8 cellular contexts compared by ENCODE assay signal in the genomic region with DNA sequence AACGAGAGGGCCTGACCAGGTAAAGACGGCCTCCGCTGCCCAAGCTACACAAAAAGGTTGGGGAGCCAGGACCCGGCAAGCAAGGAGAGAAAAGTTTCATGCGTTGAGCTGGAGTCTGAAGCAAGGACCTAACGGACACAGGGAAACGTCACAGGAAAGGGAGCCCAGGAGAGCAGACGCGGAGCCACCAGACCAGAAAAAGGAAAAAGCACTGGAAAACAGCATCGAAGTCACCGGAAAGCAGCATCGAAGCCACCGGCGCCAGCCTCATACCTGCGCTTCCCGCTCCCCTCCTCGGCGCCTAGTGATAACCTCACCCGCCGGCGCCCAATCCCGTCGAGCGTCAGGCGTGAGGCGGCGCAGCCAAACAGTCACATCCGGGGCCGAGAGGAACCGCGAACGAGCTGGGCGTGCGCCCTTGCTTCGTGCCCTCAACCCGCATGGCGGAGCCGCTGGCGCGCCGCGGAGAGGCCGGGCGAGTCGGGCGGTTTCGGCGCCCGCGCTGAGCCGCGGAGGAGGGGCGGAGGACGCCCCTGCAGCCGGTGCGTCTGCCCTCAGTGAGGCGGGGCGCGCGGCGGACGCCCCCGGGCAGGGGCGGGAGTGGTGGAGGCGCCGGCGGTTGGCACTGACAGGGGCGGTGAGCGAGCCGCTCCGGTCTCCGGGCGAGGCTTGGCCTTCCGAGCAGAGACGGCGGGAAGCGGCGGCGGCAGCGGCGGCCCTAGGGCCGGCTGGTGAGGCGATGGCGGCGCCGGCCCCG. TPM values are rescaled to one million over a fixed set of nuclear protein-coding genes. Genes with fewer than 3 reads are reported as not detected.
A peak's percentile ranks its signal among the peaks of the same experiment; 100 is the strongest.
DNase-seq lines count a peak whose midpoint lies in the region; ATAC-seq, FAIRE-seq and TF ChIP-seq lines count a peak whose summit lies in the region.

A gene with protein sequence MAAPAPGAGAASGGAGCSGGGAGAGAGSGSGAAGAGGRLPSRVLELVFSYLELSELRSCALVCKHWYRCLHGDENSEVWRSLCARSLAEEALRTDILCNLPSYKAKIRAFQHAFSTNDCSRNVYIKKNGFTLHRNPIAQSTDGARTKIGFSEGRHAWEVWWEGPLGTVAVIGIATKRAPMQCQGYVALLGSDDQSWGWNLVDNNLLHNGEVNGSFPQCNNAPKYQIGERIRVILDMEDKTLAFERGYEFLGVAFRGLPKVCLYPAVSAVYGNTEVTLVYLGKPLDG (plus strand): TSS at position 415 of the 757 bp plus-strand sequence. CDS start 325 bp downstream, at position 740.
A gene (minus strand): TSS at position 309 of the 757 bp plus-strand sequence. CDS start 7,079 bp downstream, outside the sequence.

- H3K36me3 ChIP-seq in right atrium auricular region: no peaks in the 10 kb centered on the region
- H3K36me3 ChIP-seq in psoas muscle (ENCODE audit: insufficient read depth in 1 of 2, low read depth in 1 of 2): peaks cover 0 to 20% of the 10 kb centered on the region in 2 donors
- no peaks in the 10 kb centered on the region for H3K36me3 ChIP-seq in uterus

- DNase-seq in GM18507 (ENCODE audit: extremely low spot score, insufficient read length, low read depth) (peak; percentile 97), NCI-H1930 (lab: John Stamatoyannopoulos, UW) (peak; percentile 92 to 93), anterior cingulate cortex (lab: John Stamatoyannopoulos, UW) (peak; percentile 72 to 96 (median 91)), right atrium auricular region (ENCODE audit: low spot score) (peak; percentile 91), psoas muscle (peak; percentile 96 to 98), uterus (peak; percentile 92 to 93)

- H3K4me1 ChIP-seq in right atrium auricular region (peaks cover 0 to 23% of the 10 kb centered on the region in 2 donors), psoas muscle (peaks cover 24% of the 10 kb centered on the region), uterus (peaks cover 0 to 5% of the 10 kb centered on the region in 2 donors)

- peak; percentile 91 for FAIRE-seq in GM18507 (lab: Jason Lieb, UNC)

- intact Hi-C loops in T-helper 2 cell treated with Interferon-gamma antibody and Interleukin-4, amounts not matched to agents 100 ng/mL and 5 ng/mL, for 36 hours (cut with micrococcal nuclease): loop anchor here (1.0 to 5.0 kb wide), 8 partner anchors 40 to 486 kb away; a partner anchor contains a TSS
- intact Hi-C loops in psoas muscle (cut with DNase I) (loop anchor here in 1 of 2 donors (5.0 kb wide), 1 partner anchor 61 kb away; no protein-coding TSS in a partner anchor), uterus (cut with DNase I; ENCODE audit: low total_unique reads) (no loop called here)

- TF ChIP-seq CTCF in right atrium auricular region (IDR thresholded peaks at IDR 0.05) (peak in 1 of 2 donors; percentile 22), psoas muscle (IDR thresholded peaks at IDR 0.05) (no peak), uterus (IDR thresholded peaks at IDR 0.05) (peak in 2 of 4 experiments; percentile 22 to 34)

- peak; percentile 50 to 76 for TF ChIP-seq POLR2A in uterus (IDR thresholded peaks at IDR 0.05)

- peak; percentile 90 for ATAC-seq in HG02973 (IDR thresholded peaks at IDR 0.05; ENCODE audit: unreplicated experiment)
- ATAC-seq in psoas muscle: peak; percentile 99

- H3K9me3 ChIP-seq in right atrium auricular region (no peaks in the 10 kb centered on the region), psoas muscle (no peaks in the 10 kb centered on the region), uterus (no peaks in the 10 kb centered on the region)

- H3K4me3 ChIP-seq in right atrium auricular region: peak within 1 kb of the TSS; percentile 94 to 95
- H3K4me3 ChIP-seq in psoas muscle: peak within 1 kb of the TSS; percentile 89
- peak within 1 kb of the TSS; percentile 83 to 90 for H3K4me3 ChIP-seq in uterus

- H3K27ac ChIP-seq in right atrium auricular region: peak within 1 kb of the TSS; percentile 77 to 81
- H3K27ac ChIP-seq in psoas muscle: peak within 1 kb of the TSS; percentile 92
- H3K27ac ChIP-seq in uterus: peak within 1 kb of the TSS; percentile 71 to 85

- H3K27me3 ChIP-seq in right atrium auricular region (no peaks in the 10 kb centered on the region), psoas muscle (ENCODE audit: insufficient read depth in 3 of 3, low read length in 2 of 3) (no peaks in the 10 kb centered on the region), uterus (no peaks in the 10 kb centered on the region)

- WGBS in psoas muscle, 3 donors: 0% methylated on average over 44 to 87 of the region's 87 CpGs

RNA-seq across cellular contexts. Expression of the first gene that starts in this region (rescaled TPM):
- 17.9 and 19.4 TPM in 2 replicates for total RNA-seq in T-helper 2 cell treated with Interferon-gamma antibody and Interleukin-4, amounts not matched to agents 100 ng/mL and 5 ng/mL, for 36 hours
- 1 to 10 TPM; 6.3 to 6.5 TPM for total RNA-seq in right atrium auricular region
- total RNA-seq in psoas muscle: 10 to 100 TPM; 11.0 to 21.1 (median 14.6) TPM
- 10 to 100 TPM in 2 of 3 donors, 1 to 10 TPM in 1; 9.2 to 37.0 (median 20.4) TPM for polyA plus RNA-seq in psoas muscle
- 10 to 100 TPM in 1 of 4 donors, 1 to 10 TPM in 3; 5.0 to 25.2 (median 8.9) TPM for total RNA-seq in uterus

RNA-seq across cellular contexts. Expression of the second gene that starts in this region (rescaled TPM):
- total RNA-seq in T-helper 2 cell treated with Interferon-gamma antibody and Interleukin-4, amounts not matched to agents 100 ng/mL and 5 ng/mL, for 36 hours: 23.6 and 27.2 TPM in 2 replicates
- 1 to 10 TPM; 3.0 to 4.3 TPM for total RNA-seq in right atrium auricular region
- 10 to 100 TPM in 2 of 4 donors, 1 to 10 TPM in 2; 4.4 to 15.9 (median 10.4) TPM for total RNA-seq in psoas muscle
- polyA plus RNA-seq in psoas muscle: 10 to 100 TPM in 2 of 3 donors, 1 to 10 TPM in 1; 8.5 to 18.9 (median 10.5) TPM
- 10 to 100 TPM in 1 of 4 donors, 1 to 10 TPM in 2, under 1 TPM in 1; 0.26 to 10.6 (median 8.8) TPM for total RNA-seq in uterus

Comparison
In these comparisons a context has a peak if more than half of its experiments do, and no peak if none do; other contexts are left out.
1. Peak in every context shown above with its lines: DNase-seq, ATAC-seq, H3K4me3 ChIP-seq and H3K27ac ChIP-seq.